Comparison of ENCODE assay signal across 1 cellular context in the genomic region with DNA sequence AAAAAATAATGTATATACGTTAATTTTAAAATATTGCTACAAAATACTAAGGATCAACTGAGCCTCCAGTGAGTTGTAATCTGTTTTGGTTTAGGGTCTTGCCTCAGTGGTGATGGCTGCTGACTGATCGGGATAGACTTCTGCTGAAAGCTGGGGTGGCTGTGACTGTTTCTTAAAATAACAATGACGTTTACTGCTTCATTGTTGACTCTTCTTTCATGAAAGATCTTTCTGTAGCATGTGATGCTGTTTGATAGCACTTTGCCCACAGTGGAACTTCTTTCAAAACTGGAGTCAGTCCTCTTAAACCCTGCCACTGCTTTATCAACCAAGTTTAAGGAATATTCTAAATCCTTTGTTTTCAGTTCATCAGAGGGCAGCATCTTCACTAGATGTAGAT.
TF ChIP-seq lines count a peak whose summit lies in the region.

No MANE protein-coding gene starts in this region.

TF ChIP-seq in GM23338, 12 proteins besides CTCF, POLR2A, EP300 and RAD21 (continued from another document):
- TF ChIP-seq ZNF331 (CRISPR knock-in tag; IDR thresholded peaks at IDR 0.05; ENCODE audit: low read depth): no peak
TF ChIP-seq in GM23338: peak in this region for 0.
